ENCODE assay signal across 9 cellular contexts in the genomic region with DNA sequence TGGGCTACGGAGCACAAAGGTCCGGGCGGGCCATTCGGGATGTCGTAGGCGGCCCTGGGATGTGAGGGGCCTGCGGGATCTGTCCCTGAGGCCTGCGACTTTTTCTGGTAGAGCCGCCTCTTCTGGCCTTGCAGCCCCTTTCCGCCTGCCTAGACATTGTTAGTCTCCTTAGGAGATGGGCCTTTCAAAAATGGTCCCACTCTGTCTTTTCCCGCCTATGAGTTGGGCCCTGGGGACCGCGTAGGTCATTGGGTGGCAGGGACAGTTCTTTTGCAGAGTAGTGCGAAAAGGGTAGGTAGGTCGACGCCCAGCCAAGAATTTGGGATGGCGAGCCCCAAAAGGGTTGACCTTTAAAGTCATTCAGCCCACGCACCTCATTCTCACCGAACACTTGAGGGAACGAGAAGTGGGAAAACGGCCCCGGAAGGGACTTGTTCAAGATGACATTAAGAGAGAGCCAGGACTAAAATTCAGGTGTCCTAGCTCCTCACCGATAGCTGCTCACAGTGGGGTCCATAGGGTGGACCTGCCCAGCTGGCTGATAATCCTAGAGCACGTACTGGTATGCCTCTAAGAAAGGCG. TPM values are rescaled to one million over a fixed set of nuclear protein-coding genes. Genes with fewer than 3 reads are reported as not detected.
A peak's percentile ranks its signal among the peaks of the same experiment; 100 is the strongest.
DNase-seq lines count a peak whose midpoint lies in the region; ATAC-seq, FAIRE-seq and TF ChIP-seq lines count a peak whose summit lies in the region.
"Had no signal": no experiment of that assay in that cellular context is flagged by ENCODE, and none has a peak within 500 bp of the region (broad histone marks: within the 10 kb centered on the region; RNA-seq: fewer than 3 reads in every experiment).

No MANE protein-coding gene starts in this region.

- peak overlapping the region; percentile 81 to 98 (median 95) for H3K4me2 ChIP-seq in BLaER1 treated with 17β-estradiol and CSF1 and Interleukin-3, amounts not matched to agents 10 nM and 100 nM
- H3K4me2 ChIP-seq in H1 (ENCODE audit: insufficient read depth in 1 of 2, low read depth in 2 of 2, low read length in 2 of 2) (peak overlapping the region; percentile 72 to 82), neural cell (ENCODE audit: low read length) (peak overlapping the region; percentile 96)

- no peaks in the 10 kb centered on the region for H3K27me3 ChIP-seq in BLaER1 treated with 17β-estradiol and CSF1 and Interleukin-3, amounts not matched to agents 10 nM and 100 nM
- H3K27me3 ChIP-seq in NT2/D1 (ENCODE audit: insufficient read depth, insufficient read length): no peaks in the 10 kb centered on the region
- no peaks in the 10 kb centered on the region for H3K27me3 ChIP-seq in H1 (replicated peaks in 1 of 4; ENCODE audit: control insufficient read depth in 3 of 4, extremely low read depth in 1 of 4, insufficient read depth in 3 of 4, low read length in 3 of 4)
- no peaks in the 10 kb centered on the region for H3K27me3 ChIP-seq in neural cell (ENCODE audit: insufficient read depth, low read depth, low read length)

- FAIRE-seq in H1 (lab: Jason Lieb, UNC): no peak

- no peaks in the 10 kb centered on the region for H3K9me2 ChIP-seq in neural cell (ENCODE audit: insufficient read depth, low read length)

- no peak for TF ChIP-seq RAD21 in H1 (IDR thresholded peaks at IDR 0.05 in 1 of 2, conservative IDR thresholded peaks at IDR 0.05 in 1 of 2; ENCODE audit: low read depth in 2 of 2, low read length in 2 of 2)
- TF ChIP-seq RAD21 in neural cell (conservative IDR thresholded peaks at IDR 0.05): no peak

- 38% methylated on average over 25 of the region's 25 CpGs; no CpG with 5 or more reads in 1 of the 2 experiments for WGBS in H1 (ENCODE audit: extremely low coverage in 1 of 2, insufficient coverage in 1 of 2, insufficient read length in 1 of 2, insufficient replicate concordance in 2 of 2, low coverage in 1 of 2, low lambda C conversion rate in 2 of 2, missing lambda C conversion rate in 1 of 2), 2 experiments

- DNase-seq in NT2/D1 (ENCODE audit: low read depth, low spot score) (no peak), H1 (ENCODE audit: low read depth in 1 of 2, low spot score in 2 of 2) (no peak), KG1 (lab: John Stamatoyannopoulos, UW) (no peak)
- no peak for DNase-seq in stimulated activated CD4-positive, alpha-beta T cell treated with anti-CD3 and anti-CD28 coated beads, Interleukin-15, amount 100 ng/mL, for 24 hours

- peak overlapping the region; percentile 99; the same call in 1 of the 2 replicates for H3K18ac ChIP-seq in H1 (ENCODE audit: extremely low read depth, low read length)

- H2BK12ac ChIP-seq in H1 (ENCODE audit: low read depth, low read length): no peak overlapping the region

- H3K79me2 ChIP-seq in H1 (ENCODE audit: control insufficient read depth in 1 of 2, insufficient read depth in 2 of 2, low read length in 2 of 2) (peaks cover 5 to 31% of the 10 kb centered on the region in 2 experiments), neural cell (replicated peaks; ENCODE audit: insufficient read depth, low read length) (peaks cover 26% of the 10 kb centered on the region)

- peak overlapping the region; percentile 4 for H3K4ac ChIP-seq in H1 (replicated peaks; ENCODE audit: insufficient read length, low read depth, low read length)

- H3K36me3 ChIP-seq in BLaER1 treated with 17β-estradiol and CSF1 and Interleukin-3, amounts not matched to agents 10 nM and 100 nM: peaks cover 37 to 46% (median 42%) of the 10 kb centered on the region in 11 experiments
- H3K36me3 ChIP-seq in NT2/D1 (ENCODE audit: insufficient read depth, insufficient read length, low read length) (peaks cover 45% of the 10 kb centered on the region), H1 (ENCODE audit: control insufficient read depth in 2 of 4, insufficient read depth in 4 of 4, low read length in 3 of 4) (peaks cover 5 to 18% (median 14%) of the 10 kb centered on the region in 4 experiments; a peak in 6 of 8 replicates), neural cell (ENCODE audit: insufficient read depth, low read length) (no peaks in the 10 kb centered on the region)

- H2BK5ac ChIP-seq in H1 (ENCODE audit: low read depth, low read length): peak overlapping the region; percentile 44; the same call in 1 of the 2 replicates

- H3K4me1 ChIP-seq in BLaER1 treated with 17β-estradiol and CSF1 and Interleukin-3, amounts not matched to agents 10 nM and 100 nM: peaks cover 33 to 63% (median 56%) of the 10 kb centered on the region in 10 experiments
- peaks cover 22% of the 10 kb centered on the region for H3K4me1 ChIP-seq in NT2/D1 (ENCODE audit: insufficient read depth, insufficient read length)
- peaks cover 0 to 16% (median 9%) of the 10 kb centered on the region in 4 experiments; a peak in 6 of 7 replicates for H3K4me1 ChIP-seq in H1 (replicated peaks in 1 of 4; ENCODE audit: control insufficient read depth in 3 of 4, insufficient read depth in 4 of 4, low read length in 3 of 4)

- peak overlapping the region; percentile 93 to 98 (median 96) for H3K27ac ChIP-seq in BLaER1 treated with 17β-estradiol and CSF1 and Interleukin-3, amounts not matched to agents 10 nM and 100 nM
- peak overlapping the region; percentile 96; the same call in 1 of the 2 replicates for H3K27ac ChIP-seq in H1 (ENCODE audit: low read depth, low read length)
- peak overlapping the region; percentile 89 for H3K27ac ChIP-seq in neural cell (ENCODE audit: low read length)

- H4K91ac ChIP-seq in H1 (replicated peaks; ENCODE audit: insufficient read length, low read length): no peak overlapping the region

- POLR2A ChIA-PET in H1 (lab: Charles Lee; ENCODE audit: partially characterized antibody): interaction anchor here (0.7 to 5.0 kb wide), 11 partner anchors 9 to 305 kb away, joined by 3 to 46 read pairs (median 5); a partner anchor contains a TSS

- peaks cover 29 to 70% (median 60%) of the 10 kb centered on the region in 11 experiments; a peak in 21 of 22 replicates for H4K20me1 ChIP-seq in BLaER1 treated with 17β-estradiol and CSF1 and Interleukin-3, amounts not matched to agents 10 nM and 100 nM
- peaks cover 5 to 20% of the 10 kb centered on the region in 2 experiments for H4K20me1 ChIP-seq in H1 (replicated peaks in 1 of 2; ENCODE audit: control insufficient read depth in 1 of 2, insufficient read depth in 2 of 2, low read length in 2 of 2)
- no peaks in the 10 kb centered on the region for H4K20me1 ChIP-seq in neural cell (ENCODE audit: insufficient read depth)

- peak overlapping the region; percentile 100; the same call in 1 of the 2 replicates for H4K8ac ChIP-seq in H1 (ENCODE audit: extremely low read depth, insufficient read depth, low read length)

- TF ChIP-seq EP300 in H1 (IDR thresholded peaks at IDR 0.05; ENCODE audit: borderline replicate concordance in 1 of 2, low read depth in 2 of 2, low read length in 2 of 2) (no peak), neural cell (conservative IDR thresholded peaks at IDR 0.05; ENCODE audit: poor library complexity, severe bottlenecking) (no peak)

- no peaks in the 10 kb centered on the region for H3F3A ChIP-seq in neural cell (ENCODE audit: insufficient read depth, low read length, poor library complexity, severe bottlenecking)

- peak overlapping the region; percentile 93 to 98 (median 96) for H3K9ac ChIP-seq in BLaER1 treated with 17β-estradiol and CSF1 and Interleukin-3, amounts not matched to agents 10 nM and 100 nM
- H3K9ac ChIP-seq in NT2/D1 (ENCODE audit: insufficient read length, low read depth) (peak overlapping the region; percentile 100), H1 (replicated peaks in 1 of 4; ENCODE audit: extremely low read depth in 1 of 4, low read depth in 3 of 4, low read length in 3 of 4) (peak overlapping the region; percentile 13 to 97 (median 85)), neural cell (ENCODE audit: low read length) (peak overlapping the region; percentile 88)

- no peak for TF ChIP-seq CTCF in H1 (IDR thresholded peaks at IDR 0.05; ENCODE audit: control extremely low read depth in 1 of 3, insufficient read depth in 1 of 3, low read depth in 1 of 3, low read length in 3 of 3)
- no peak for TF ChIP-seq CTCF in neural cell (IDR thresholded peaks at IDR 0.05; ENCODE audit: poor library complexity, severe bottlenecking)

- no peak overlapping the region for H2AK5ac ChIP-seq in H1 (ENCODE audit: low read depth, low read length)

- H2BK15ac ChIP-seq in H1 (ENCODE audit: low read length): no peak overlapping the region

- H2AFZ ChIP-seq in H1 (ENCODE audit: low read length): no peak overlapping the region
- no peak overlapping the region for H2AFZ ChIP-seq in neural cell (ENCODE audit: low read depth, low read length)

- no peaks in the 10 kb centered on the region for H3K9me3 ChIP-seq in BLaER1 treated with 17β-estradiol and CSF1 and Interleukin-3, amounts not matched to agents 10 nM and 100 nM (replicated peaks in 1 of 11)
- H3K9me3 ChIP-seq in NT2/D1 (ENCODE audit: insufficient read depth, low read length) (no peaks in the 10 kb centered on the region), H1 (ENCODE audit: insufficient read depth in 2 of 2, low read depth in 1 of 2, low read length in 1 of 2) (no peaks in the 10 kb centered on the region), neural cell (ENCODE audit: low read length) (no peaks in the 10 kb centered on the region)

- CTCF ChIA-PET in H1 (lab: Charles Lee; ENCODE audit: partially characterized antibody): interaction anchor here (0.9 to 4.6 kb wide), 4 partner anchors 8 to 162 kb away, joined by 3 to 37 read pairs (median 6); no protein-coding TSS in a partner anchor

- H3K23ac ChIP-seq in H1 (ENCODE audit: insufficient read length): no peak overlapping the region

- no peak; a peak in 1 of 3 replicates for TF ChIP-seq POLR2A in H1 (IDR thresholded peaks at IDR 0.05; ENCODE audit: control extremely low read depth in 1 of 2, low read depth in 2 of 2, low read length in 2 of 2)

- H2BK20ac ChIP-seq in H1 (ENCODE audit: low read length): no peak overlapping the region

- H3K56ac ChIP-seq in H1 (replicated peaks; ENCODE audit: insufficient read length, low read depth, low read length): no peak overlapping the region

- H3K4me3 ChIP-seq in BLaER1 treated with 17β-estradiol and CSF1 and Interleukin-3, amounts not matched to agents 10 nM and 100 nM: peak overlapping the region; percentile 85 to 99 (median 92)
- H3K4me3 ChIP-seq in NT2/D1 (ENCODE audit: insufficient read length, low read depth) (peak overlapping the region; percentile 96), H1 (ENCODE audit: extremely low read depth in 1 of 4, insufficient read depth in 2 of 4, low read depth in 3 of 4, low read length in 4 of 4) (peak overlapping the region; percentile 63 to 86 (median 70)), neural cell (ENCODE audit: low read length) (peak overlapping the region; percentile 98)

- peaks cover 10% of the 10 kb centered on the region; the same call in 1 of the 2 replicates for H3K23me2 ChIP-seq in H1 (ENCODE audit: low read depth, low read length)

- H3K79me1 ChIP-seq in H1 (ENCODE audit: low read depth, low read length): peaks cover 21% of the 10 kb centered on the region

- no peak overlapping the region for H3K14ac ChIP-seq in H1 (ENCODE audit: insufficient read length)

- H2BK120ac ChIP-seq in H1 (replicated peaks; ENCODE audit: low read depth, low read length): no peak overlapping the region

- ATAC-seq in GM18519 (IDR thresholded peaks at IDR 0.05; ENCODE audit: low FRiP score, unreplicated experiment): no peak
- ATAC-seq in HG02642 (IDR thresholded peaks at IDR 0.05; ENCODE audit: poor library complexity, unreplicated experiment): no peak

- H4K5ac ChIP-seq in H1 (ENCODE audit: insufficient read length, low read depth, low read length): peak overlapping the region; percentile 34

RNA-seq across cellular contexts. Expression of a gene that starts 0.8 kb away (rescaled TPM):
- total RNA-seq in H1 (2021; fragmentation: NEBNext Ultra II Directional; extraction: Animal tissue kit (Norgen Biotek cat#: 25700)): 110 and 112 TPM in 2 replicates
- polyA plus RNA-seq in H1 (2011; rRNA removed) (274 and 348 TPM in 2 replicates), neural cell (103 and 131 TPM in 2 replicates)
- polyA plus RNA-seq in H1 (2011; cell fraction: cytosol; rRNA removed): 214 TPM
- 408 TPM for polyA plus RNA-seq in H1 (2011; cell fraction: nucleus; rRNA removed)
- 116 to 162 TPM (median 150 TPM) in 4 replicates for polyA plus RNA-seq in H1 (2012, experiment 1 of 2)
- polyA plus RNA-seq in H1 (2012, experiment 2 of 2): 177 TPM
- polyA plus RNA-seq in H1 (2013, experiment 1 of 2): 88.3 TPM
- 81.7 TPM for polyA plus RNA-seq in H1 (2013, experiment 2 of 2)
- polyA minus RNA-seq in H1 (2011; rRNA and poly(A)+ RNA removed): 105 and 113 TPM in 2 replicates
- polyA minus RNA-seq in H1 (2011; cell fraction: cytosol; rRNA and poly(A)+ RNA removed): 71.3 TPM
- 57.0 TPM for polyA minus RNA-seq in H1 (2011; cell fraction: nucleus; rRNA and poly(A)+ RNA removed)
- 41.9 and 49.7 TPM in 2 replicates for polyA minus RNA-seq in neural cell

RNA-seq across cellular contexts. Expression of a gene that starts 12.6 kb away (rescaled TPM):
- total RNA-seq in H1 (2021; fragmentation: NEBNext Ultra II Directional; extraction: Animal tissue kit (Norgen Biotek cat#: 25700)): 365 and 413 TPM in 2 replicates
- polyA plus RNA-seq in H1 (2011; rRNA removed) (1,720 and 2,058 TPM in 2 replicates), neural cell (861 and 863 TPM in 2 replicates)
- 801 TPM for polyA plus RNA-seq in H1 (2011; cell fraction: cytosol; rRNA removed)
- 895 TPM for polyA plus RNA-seq in H1 (2011; cell fraction: nucleus; rRNA removed)
- polyA plus RNA-seq in H1 (2012, experiment 1 of 2): 439 to 800 TPM (median 741 TPM) in 4 replicates
- 1,693 TPM for polyA plus RNA-seq in H1 (2012, experiment 2 of 2)
- polyA plus RNA-seq in H1 (2013, experiment 1 of 2): 891 TPM
- polyA plus RNA-seq in H1 (2013, experiment 2 of 2): 816 TPM
- polyA minus RNA-seq in H1 (2011; rRNA and poly(A)+ RNA removed): 145 and 160 TPM in 2 replicates
- 241 TPM for polyA minus RNA-seq in H1 (2011; cell fraction: cytosol; rRNA and poly(A)+ RNA removed)
- 152 TPM for polyA minus RNA-seq in H1 (2011; cell fraction: nucleus; rRNA and poly(A)+ RNA removed)
- 201 and 218 TPM in 2 replicates for polyA minus RNA-seq in neural cell

RNA-seq across cellular contexts. Expression of a gene that starts 48.2 kb away (rescaled TPM):
- 31.1 and 34.1 TPM in 2 replicates for total RNA-seq in H1 (2021; fragmentation: NEBNext Ultra II Directional; extraction: Animal tissue kit (Norgen Biotek cat#: 25700))
- 20.0 and 23.7 TPM in 2 replicates for polyA plus RNA-seq in H1 (2011; rRNA removed)
- 27.8 TPM for polyA plus RNA-seq in H1 (2011; cell fraction: cytosol; rRNA removed)
- 43.0 TPM for polyA plus RNA-seq in H1 (2011; cell fraction: nucleus; rRNA removed)
- 24.6 to 30.7 TPM (median 25.7 TPM) in 4 replicates for polyA plus RNA-seq in H1 (2012, experiment 1 of 2)
- polyA plus RNA-seq in H1 (2012, experiment 2 of 2): 18.0 TPM
- polyA plus RNA-seq in H1 (2013, experiment 1 of 2): 14.5 TPM
- 13.6 TPM for polyA plus RNA-seq in H1 (2013, experiment 2 of 2)
- 20.8 and 23.4 TPM in 2 replicates for polyA minus RNA-seq in H1 (2011; rRNA and poly(A)+ RNA removed)
- polyA minus RNA-seq in H1 (2011; cell fraction: cytosol; rRNA and poly(A)+ RNA removed): 10.6 TPM
- 20.5 TPM for polyA minus RNA-seq in H1 (2011; cell fraction: nucleus; rRNA and poly(A)+ RNA removed)
- polyA plus RNA-seq in neural cell: 53.6 and 66.7 TPM in 2 replicates
- polyA minus RNA-seq in neural cell: 36.3 and 37.3 TPM in 2 replicates

RNA-seq across cellular contexts. Expression of a gene that starts 48.7 kb away (rescaled TPM):
- 0.28 and 0.42 TPM in 2 replicates for total RNA-seq in H1 (2021; fragmentation: NEBNext Ultra II Directional; extraction: Animal tissue kit (Norgen Biotek cat#: 25700))
- polyA plus RNA-seq in H1 (2011; rRNA removed) (0.14 and 0.20 TPM in 2 replicates), neural cell (2.6 and 3.5 TPM in 2 replicates)
- polyA plus RNA-seq in H1 (2011; cell fraction: cytosol; rRNA removed): 0.10 TPM
- polyA plus RNA-seq in H1 (2011; cell fraction: nucleus; rRNA removed): 0.19 TPM
- polyA plus RNA-seq in H1 (2012, experiment 1 of 2): 0.30 to 0.89 TPM (median 0.74 TPM) in 4 replicates
- 0.17 TPM for polyA plus RNA-seq in H1 (2012, experiment 2 of 2)
- polyA plus RNA-seq in H1 (2013, experiment 1 of 2): 0.61 TPM
- polyA plus RNA-seq in H1 (2013, experiment 2 of 2): 0.59 TPM
- polyA minus RNA-seq in H1 (2011; rRNA and poly(A)+ RNA removed): 0.16 and 0.20 TPM in 2 replicates
- 0.29 TPM for polyA minus RNA-seq in H1 (2011; cell fraction: cytosol; rRNA and poly(A)+ RNA removed)
- not detected for polyA minus RNA-seq in H1 (2011; cell fraction: nucleus; rRNA and poly(A)+ RNA removed)
- 11.9 and 12.4 TPM in 2 replicates for polyA minus RNA-seq in neural cell
- total RNA-seq: myocyte had no signal
